23 cellular contexts compared by ENCODE assay signal in genomic region chr7:80185571-80185970, GRCh38. TPM values are rescaled to one million over a fixed set of nuclear protein-coding genes. Genes with fewer than 3 reads are reported as not detected.
DNase-seq lines count a peak whose midpoint lies in the region; ATAC-seq, FAIRE-seq and TF ChIP-seq lines count a peak whose summit lies in the region.
"Had no signal": no experiment of that assay in that cellular context is flagged by ENCODE, and none has a peak within 500 bp of the region (broad histone marks: within the 10 kb centered on the region; RNA-seq: fewer than 3 reads in every experiment).

No MANE protein-coding gene starts in this region.

- TF ChIP-seq CTCF in GM23338 (conservative IDR thresholded peaks at IDR 0.05; ENCODE audit: low read depth in 2 of 2), result no peak
- TF ChIP-seq CTCF in smooth muscle cell (IDR thresholded peaks at IDR 0.05; ENCODE audit: borderline replicate concordance, insufficient read depth, poor library complexity, severe bottlenecking), result no peak
- TF ChIP-seq CTCF in CD4-positive, alpha-beta T cell (IDR thresholded peaks at IDR 0.05), result no peak

- WGBS in smooth muscle cell (ENCODE audit: low lambda C conversion rate), result 67% methylated on average over 7 of the region's 7 CpGs
- WGBS in mesendoderm (ENCODE audit: extremely low coverage, insufficient coverage, low lambda C conversion rate), result no CpG with 5 or more reads among the region's 7 CpGs

- DNase-seq in GM23338 (ENCODE audit: low spot score) (no peak), inferior parietal cortex (ENCODE audit: extremely low spot score) (peak; percentile 71), smooth muscle cell (lab: John Stamatoyannopoulos, UW; ENCODE audit: unreplicated experiment) (no peak), H54 (ENCODE audit: insufficient read length, low spot score) (no peak), mesendoderm (no peak), SW 1271 (lab: John Stamatoyannopoulos, UW) (no peak)
- no peak for DNase-seq in CD4-positive, alpha-beta T cell
- DNase-seq: Calu3; CD4-positive, CD25-positive, alpha-beta regulatory T cell; DMS53; HCEC 1CT; MV-4-11; NCI-H1417 treated with DMSO at 0.1 percent for 48 hours; NCI-H2029; NCI-H2171; NCI-H446; NK-92 treated with Interleukin-12 subunit alpha and Interleukin-12 subunit beta, amount 100 ng/mL, for 24 hours; OCI-M1; SHP77 treated with DMSO at 0.1 percent for 48 hours had no signal

- no peak overlapping the region for H2BK5ac ChIP-seq in mesendoderm (ENCODE audit: low read length)

- H3K27me3 Mint-ChIP-seq in GM23338 (ENCODE audit: insufficient read depth, low read depth, poor library complexity), result peaks cover 4% of the 10 kb centered on the region
- H3K27me3 Mint-ChIP-seq in CD4-positive, alpha-beta T cell, result no peaks in the 10 kb centered on the region
- H3K27me3 Mint-ChIP-seq: CD4-positive, CD25-positive, alpha-beta regulatory T cell had no signal

- H3K9ac ChIP-seq in smooth muscle cell (ENCODE audit: low read depth) (no peak overlapping the region), mesendoderm (ENCODE audit: low read length) (no peak overlapping the region)

- H3K56ac ChIP-seq in mesendoderm (ENCODE audit: low read length), result no peak overlapping the region

- intact Hi-C loops in CD4-positive, alpha-beta T cell (cut with DNase I, micrococcal nuclease), result no loop called here

- H3K79me1 ChIP-seq in mesendoderm (ENCODE audit: low read length), result peaks cover 21% of the 10 kb centered on the region

- H3K36me3 Mint-ChIP-seq in GM23338 (ENCODE audit: low read depth), result peaks cover 7% of the 10 kb centered on the region; the same call in 2 of the 3 replicates
- no peaks in the 10 kb centered on the region for H3K36me3 Mint-ChIP-seq in CD4-positive, alpha-beta T cell (ENCODE audit: low read depth)

- H3K4me3 ChIP-seq in GM23338 (no peak overlapping the region), smooth muscle cell (no peak overlapping the region), mesendoderm (ENCODE audit: low read length) (no peak overlapping the region)
- H3K4me3 ChIP-seq: A549, K562 had no signal

- no peak overlapping the region for H3K18ac ChIP-seq in mesendoderm (ENCODE audit: low read length)

- no peaks in the 10 kb centered on the region for H3K9me3 ChIP-seq in smooth muscle cell (replicated peaks; ENCODE audit: low read depth)
- H3K9me3 ChIP-seq in CD4-positive, alpha-beta T cell (ENCODE audit: control insufficient read depth, low read length), result no peaks in the 10 kb centered on the region
- H3K9me3 ChIP-seq: A549 had no signal

- H3K36me3 ChIP-seq in GM23338 (ENCODE audit: insufficient read depth) (no peaks in the 10 kb centered on the region), smooth muscle cell (ENCODE audit: low read depth) (peaks cover 9% of the 10 kb centered on the region), mesendoderm (ENCODE audit: control insufficient read depth, insufficient read depth, low read length) (no peaks in the 10 kb centered on the region)

- H3K4me1 ChIP-seq in GM23338 (ENCODE audit: insufficient read depth), result peaks cover 62% of the 10 kb centered on the region
- peaks cover 17% of the 10 kb centered on the region for H3K4me1 ChIP-seq in smooth muscle cell (ENCODE audit: low read depth)
- peaks cover 9% of the 10 kb centered on the region for H3K4me1 ChIP-seq in mesendoderm (ENCODE audit: control insufficient read depth, low read depth, low read length)

- H2AFZ ChIP-seq in GM23338 (no peak overlapping the region), smooth muscle cell (ENCODE audit: low read depth) (no peak overlapping the region)

- FAIRE-seq in H54 (lab: Jason Lieb, UNC), result no peak
- FAIRE-seq: A549, GM19239, K562 had no signal

- H3K27ac ChIP-seq in GM23338 (ENCODE audit: low read depth), result no peak overlapping the region; the same call in 1 of the 2 replicates
- H3K27ac ChIP-seq in angular gyrus (ENCODE audit: low read depth, low read length), result peak overlapping the region; percentile 98
- peak overlapping the region; percentile 38 for H3K27ac ChIP-seq in smooth muscle cell (ENCODE audit: low read depth)
- no peak overlapping the region for H3K27ac ChIP-seq in mesendoderm (ENCODE audit: low read depth, low read length)
- no peak overlapping the region for H3K27ac ChIP-seq in CD4-positive, alpha-beta T cell (ENCODE audit: low read depth, low read length)
- H3K27ac ChIP-seq: A549 had no signal

- H4K20me1 ChIP-seq in GM23338 (replicated peaks; ENCODE audit: insufficient read depth), result no peaks in the 10 kb centered on the region
- H4K20me1 ChIP-seq in smooth muscle cell (ENCODE audit: low read depth), result peaks cover 100% of the 10 kb centered on the region

- no peak overlapping the region for H3K4ac ChIP-seq in mesendoderm (ENCODE audit: low read depth, low read length)

- peak overlapping the region; percentile 7; the same call in 1 of the 2 replicates for H3K4me2 ChIP-seq in GM23338
- H3K4me2 ChIP-seq in smooth muscle cell, result peak overlapping the region; percentile 39
- no peak overlapping the region for H3K4me2 ChIP-seq in mesendoderm (ENCODE audit: low read length)
- H3K4me2 ChIP-seq: A549 had no signal

- H3K4me1 Mint-ChIP-seq in GM23338, result peaks cover 72% of the 10 kb centered on the region
- H3K4me1 Mint-ChIP-seq in CD4-positive, alpha-beta T cell (ENCODE audit: low read depth), result peaks cover 16% of the 10 kb centered on the region

- no peak overlapping the region for H4K5ac ChIP-seq in mesendoderm (ENCODE audit: low read length)

- H3F3A ChIP-seq in GM23338 (replicated peaks; ENCODE audit: low read depth) (no peaks in the 10 kb centered on the region; the same call in 1 of the 2 replicates), smooth muscle cell (ENCODE audit: low read depth) (no peaks in the 10 kb centered on the region)

- no peaks in the 10 kb centered on the region; the same call in 2 of the 3 replicates for H3K9me3 Mint-ChIP-seq in GM23338
- H3K9me3 Mint-ChIP-seq in CD4-positive, alpha-beta T cell, result peaks cover 4% of the 10 kb centered on the region

- POLR2A ChIA-PET in CD4-positive, alpha-beta T cell (lab: Charles Lee), result no interaction called here

- no peaks in the 10 kb centered on the region for H3K27me3 ChIP-seq in GM23338 (ENCODE audit: insufficient read depth)
- H3K27me3 ChIP-seq in smooth muscle cell (ENCODE audit: low read depth), result no peaks in the 10 kb centered on the region
- no peaks in the 10 kb centered on the region for H3K27me3 ChIP-seq in mesendoderm (ENCODE audit: insufficient read depth, low read length, poor library complexity)
- no peaks in the 10 kb centered on the region for H3K27me3 ChIP-seq in CD4-positive, alpha-beta T cell (ENCODE audit: control insufficient read depth, insufficient read depth, low read length)

- H3K4me3 Mint-ChIP-seq in GM23338, result no peak overlapping the region
- H3K4me3 Mint-ChIP-seq in CD4-positive, alpha-beta T cell, result no peak overlapping the region
- H3K4me3 Mint-ChIP-seq: CD4-positive, CD25-positive, alpha-beta regulatory T cell had no signal

- CTCF ChIA-PET in CD4-positive, alpha-beta T cell (lab: Charles Lee), result no interaction called here

- no peak overlapping the region for H2AK5ac ChIP-seq in mesendoderm (ENCODE audit: low read length)

- ATAC-seq in GM23338, result no peak
- ATAC-seq in CD4-positive, alpha-beta T cell (ENCODE audit: poor library complexity), result no peak
- ATAC-seq: A549, K562 had no signal

- no peaks in the 10 kb centered on the region for H3K9me2 ChIP-seq in GM23338 (ENCODE audit: insufficient read depth)

- no peak overlapping the region for H3K23ac ChIP-seq in mesendoderm (ENCODE audit: low read length)

- peak overlapping the region; percentile 46 for H3K27ac Mint-ChIP-seq in GM23338
- no peak overlapping the region for H3K27ac Mint-ChIP-seq in CD4-positive, alpha-beta T cell
- H3K27ac Mint-ChIP-seq: CD4-positive, CD25-positive, alpha-beta regulatory T cell had no signal

- H2BK120ac ChIP-seq in mesendoderm (ENCODE audit: low read depth, low read length), result no peak overlapping the region

- H2BK15ac ChIP-seq in mesendoderm (replicated peaks; ENCODE audit: low read depth), result no peak overlapping the region

- H4K8ac ChIP-seq in mesendoderm (ENCODE audit: low read depth, low read length), result no peak overlapping the region

- no peak for TF ChIP-seq POLR2A in H54 (IDR thresholded peaks at IDR 0.05; ENCODE audit: low read depth, low read length)

- H3K79me2 ChIP-seq in GM23338 (replicated peaks; ENCODE audit: insufficient read depth) (peaks cover 69% of the 10 kb centered on the region), smooth muscle cell (ENCODE audit: low read depth) (peaks cover 100% of the 10 kb centered on the region), mesendoderm (ENCODE audit: control insufficient read depth, insufficient read depth, low read length) (peaks cover 36% of the 10 kb centered on the region)

TF ChIP-seq in GM23338, 12 proteins besides CTCF, POLR2A, EP300 and RAD21 (continues in another document):
- TF ChIP-seq ZNF114 (CRISPR knock-in tag; IDR thresholded peaks at IDR 0.05), result no peak
- no peak for TF ChIP-seq JUNB (IDR thresholded peaks at IDR 0.05; ENCODE audit: unreplicated experiment)
- TF ChIP-seq EZH2 (IDR thresholded peaks at IDR 0.05; ENCODE audit: low read depth, unreplicated experiment), result no peak
- TF ChIP-seq CREB1 (CRISPR knock-in tag; IDR thresholded peaks at IDR 0.05; ENCODE audit: low read depth), result no peak

RNA-seq across cellular contexts. Expression of gene GNAI1, which starts 50.9 kb away (rescaled TPM):
- total RNA-seq in GM23338 (2014; rRNA removed; shearing (Covaris generic)), result 26.8 and 31.3 TPM in 2 replicates
- polyA plus RNA-seq in GM23338 (2016; fragmentation: Nextera tagmentation; extraction: Ambion mirVana), result 35.2 and 36.9 TPM in 2 replicates
- 204 and 226 TPM in 2 replicates for total RNA-seq in smooth muscle cell
- polyA plus RNA-seq in smooth muscle cell, result 183 and 223 TPM in 2 replicates
- polyA plus RNA-seq in mesendoderm (2013, experiment 1 of 2), result 9.3 TPM
- polyA plus RNA-seq in mesendoderm (2013, experiment 2 of 2), result 9.6 TPM
- 1 to 10 TPM; 1.2 to 2.8 TPM for total RNA-seq in CD4-positive, alpha-beta T cell

Comparison
In these comparisons a context has a peak if more than half of its experiments do, and no peak if none do; other contexts are left out.
1. H3K27ac ChIP-seq: peak in angular gyrus (single experiment) and smooth muscle cell (single experiment); none in GM23338 (single experiment), mesendoderm (single experiment) and CD4-positive, alpha-beta T cell (single experiment).